ENCODE assay signal across 8 cellular contexts in genomic region chr12:113980537-113981337, GRCh38. TPM values are rescaled to one million over a fixed set of nuclear protein-coding genes. Genes with fewer than 3 reads are reported as not detected.
DNase-seq lines count a peak whose midpoint lies in the region; ATAC-seq and TF ChIP-seq lines count a peak whose summit lies in the region.

No MANE protein-coding gene starts in this region.

- H3K9me3 Mint-ChIP-seq in activated naive CD8-positive, alpha-beta T cell treated with anti-CD3 and anti-CD28 coated beads for 36 hours = no peaks in the 10 kb centered on the region

- H3K4me3 ChIP-seq in cardiac muscle cell = no peak overlapping the region

- no peak for ATAC-seq in HG03457 (IDR thresholded peaks at IDR 0.05; ENCODE audit: unreplicated experiment)
- ATAC-seq in GM18502 (IDR thresholded peaks at IDR 0.05; ENCODE audit: poor library complexity, unreplicated experiment) = no peak

- peak; percentile 96 for TF ChIP-seq CTCF in cardiac muscle cell (IDR thresholded peaks at IDR 0.05; ENCODE audit: low read depth, low read length)

- H3K36me3 Mint-ChIP-seq in activated naive CD8-positive, alpha-beta T cell treated with anti-CD3 and anti-CD28 coated beads for 36 hours = no peaks in the 10 kb centered on the region

- H3K36me3 ChIP-seq in cardiac muscle cell = no peaks in the 10 kb centered on the region

- no peak overlapping the region for H3K4me3 Mint-ChIP-seq in activated naive CD8-positive, alpha-beta T cell treated with anti-CD3 and anti-CD28 coated beads for 36 hours

- DNase-seq in ELF-1 (ENCODE audit: low read depth, low spot score) (peak; percentile 32), HPDE6-E6E7 (ENCODE audit: extremely low spot score) (peak; percentile 27), NCI-H526 treated with DMSO at 0.1 percent for 48 hours (lab: John Stamatoyannopoulos, UW) (peak; percentile 38), cardiac muscle cell (ENCODE audit: low read depth in 1 of 2, low spot score in 1 of 2) (peak; percentile 84 to 85), pulmonary artery endothelial cell (ENCODE audit: low read depth, low spot score) (peak; percentile 26)
- peak; percentile 27 for DNase-seq in activated naive CD8-positive, alpha-beta T cell treated with anti-CD3 and anti-CD28 coated beads for 36 hours

- H3K9me3 ChIP-seq in cardiac muscle cell (ENCODE audit: low read depth) = no peaks in the 10 kb centered on the region

- no peak overlapping the region for H3K27ac Mint-ChIP-seq in activated naive CD8-positive, alpha-beta T cell treated with anti-CD3 and anti-CD28 coated beads for 36 hours

- H3K4me1 Mint-ChIP-seq in activated naive CD8-positive, alpha-beta T cell treated with anti-CD3 and anti-CD28 coated beads for 36 hours = no peaks in the 10 kb centered on the region

- H3K4me1 ChIP-seq in cardiac muscle cell (ENCODE audit: low read depth) = no peaks in the 10 kb centered on the region

- H3K27me3 ChIP-seq in cardiac muscle cell = peaks cover 36% of the 10 kb centered on the region

- H3K27ac ChIP-seq in cardiac muscle cell = no peak overlapping the region

- H3K27me3 Mint-ChIP-seq in activated naive CD8-positive, alpha-beta T cell treated with anti-CD3 and anti-CD28 coated beads for 36 hours = peaks cover 35% of the 10 kb centered on the region

RNA-seq across cellular contexts. Expression of gene RBM19, which starts 14.6 kb away (rescaled TPM):
- total RNA-seq in activated naive CD8-positive, alpha-beta T cell treated with anti-CD3 and anti-CD28 coated beads for 36 hours = 10 to 100 TPM; 86.9 to 89.8 TPM
- total RNA-seq in cardiac muscle cell (28.1 and 30.8 TPM in 2 replicates), pulmonary artery endothelial cell (21.4 and 28.1 TPM in 2 replicates)
- polyA plus RNA-seq in cardiac muscle cell = 21.1 and 31.0 TPM in 2 replicates

Comparison
In these comparisons a context has a peak if more than half of its experiments do, and no peak if none do; other contexts are left out.
1. DNase-seq: peak in every context shown above with its lines; median percentile 84 in cardiac muscle cell; 38 in NCI-H526 treated with DMSO at 0.1 percent for 48 hours; 32 in ELF-1; 27 in HPDE6-E6E7; 27 in activated naive CD8-positive, alpha-beta T cell treated with anti-CD3 and anti-CD28 coated beads for 36 hours; 26 in pulmonary artery endothelial cell.